16 cellular contexts compared by ENCODE assay signal in genomic region chr10:125584954-125585353, GRCh38.
"Had no signal": no experiment of that assay in that cellular context is flagged by ENCODE, and none has a peak within 500 bp of the region (broad histone marks: within the 10 kb centered on the region; RNA-seq: fewer than 3 reads in every experiment).

No MANE protein-coding gene starts in this region.

- H3K9me3 ChIP-seq: mucosa of descending colon, ovary, testis, upper lobe of left lung had no signal

- H3K4me1 ChIP-seq: spleen, testis, upper lobe of left lung had no signal

- H3K4me3 ChIP-seq: mucosa of descending colon, ovary, spleen, testis, upper lobe of left lung had no signal

- H3K36me3 ChIP-seq: ovary, spleen, upper lobe of left lung had no signal

- DNase-seq: activated CD4-positive, alpha-beta T cell treated with anti-CD3 and anti-CD28 coated beads, Interleukin-2, amount 50 U/mL, for 4 hours; activated CD4-positive, CD25-positive, alpha-beta regulatory T cell treated with anti-CD3 and anti-CD28 coated beads, Interleukin-2, amount 50 U/mL, for 72 hours; activated naive CD4-positive, alpha-beta T cell treated with anti-CD3 and anti-CD28 coated beads for 36 hours; activated naive CD8-positive, alpha-beta T cell treated with anti-CD3 and anti-CD28 coated beads, Interleukin-2, amount 50 U/mL, for 24 hours; activated T-cell treated with anti-CD3 and anti-CD28 coated beads for 4 hours; aorta; foreskin melanocyte; immature natural killer cell; left colon; mucosa of descending colon; naive thymus-derived CD4-positive, alpha-beta T cell; ovary; spleen; stimulated activated naive CD8-positive, alpha-beta T cell treated with anti-CD3 and anti-CD28 coated beads, Interleukin-15, amount 100 ng/mL, for 72 hours; testis; upper lobe of left lung had no signal

- H3K27me3 ChIP-seq: ovary, testis, upper lobe of left lung had no signal

- H3K27ac ChIP-seq: ovary, spleen, testis, upper lobe of left lung had no signal
